In the genomic region with DNA sequence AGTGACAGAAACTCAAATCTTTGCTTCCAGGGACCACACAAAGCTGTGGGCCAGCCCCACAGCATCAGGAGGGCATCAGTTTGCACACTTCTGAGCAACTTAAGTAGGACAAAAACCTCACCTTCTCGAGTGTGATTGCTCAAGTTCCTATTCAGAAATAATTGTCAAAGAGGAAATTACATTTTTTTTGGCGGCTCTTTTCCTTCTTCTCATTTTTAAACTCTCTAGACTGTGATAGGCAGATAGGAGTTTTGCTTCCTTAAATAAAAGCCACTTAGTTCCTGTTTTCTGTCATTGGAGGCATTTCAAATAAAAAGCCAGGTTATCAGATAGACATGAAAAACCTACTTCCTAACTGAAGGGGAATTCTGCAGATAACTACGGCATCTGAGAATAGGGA, we compare ENCODE assay signal across 14 cellular contexts. TPM values are rescaled to one million over a fixed set of nuclear protein-coding genes. Genes with fewer than 3 reads are reported as not detected.
DNase-seq lines count a peak whose midpoint lies in the region; ATAC-seq and TF ChIP-seq lines count a peak whose summit lies in the region.
"Had no signal": no experiment of that assay in that cellular context is flagged by ENCODE, and none has a peak within 500 bp of the region (broad histone marks: within the 10 kb centered on the region; RNA-seq: fewer than 3 reads in every experiment).

No MANE protein-coding gene starts in this region.

- peak overlapping the region; percentile 5 for H3K4me3 Mint-ChIP-seq in T-helper 1 cell treated with Interleukin-12 subunit alpha and Interleukin-12 subunit beta and Interleukin-4 antibody, amounts not matched to agents 30 μg/mL and 1 μg/mL, for 36 hours
- peak overlapping the region; percentile 70 for H3K4me3 Mint-ChIP-seq in activated B cell treated with CpG ODN at 0.5 μM for 24 hours
- H3K4me3 Mint-ChIP-seq in naive thymus-derived CD4-positive, alpha-beta T cell = peak overlapping the region; percentile 12 to 77 (median 63)

- DNase-seq in T-helper 1 cell (no peak), MV-4-11 (lab: John Stamatoyannopoulos, UW) (peak; percentile 98), activated B cell treated with CpG ODN at 0.5 μM for 24 hours (no peak), NCI-H2196 treated with DMSO at 0.1 percent for 48 hours (lab: John Stamatoyannopoulos, UW; ENCODE audit: unreplicated experiment) (no peak), sigmoid colon (no peak)
- no peak for DNase-seq in naive thymus-derived CD4-positive, alpha-beta T cell
- DNase-seq: 8988T; GOT3; RPMI8226; stimulated activated CD8-positive, alpha-beta memory T cell treated with anti-CD3 and anti-CD28 coated beads, Interleukin-4, amount 100 ng/mL, for 48 hours had no signal

- POLR2A ChIA-PET in activated B cell treated with CpG ODN at 0.5 μM for 24 hours (lab: Charles Lee) = interaction anchor here (0.8 to 5.3 kb wide), 5 partner anchors 12 to 57 kb away, joined by 3 to 82 read pairs (median 11); partner anchors contain the start of gene TAGAP
- POLR2A ChIA-PET in naive thymus-derived CD4-positive, alpha-beta T cell (lab: Charles Lee) = interaction anchor here (0.6 to 4.9 kb wide), 5 partner anchors 8 to 22 kb away, joined by 3 to 41 read pairs (median 4); partner anchors contain the start of gene TAGAP

- H3K36me3 Mint-ChIP-seq in T-helper 1 cell treated with Interleukin-12 subunit alpha and Interleukin-12 subunit beta and Interleukin-4 antibody, amounts not matched to agents 30 μg/mL and 1 μg/mL, for 36 hours (ENCODE audit: low read depth) = peaks cover 2% of the 10 kb centered on the region
- H3K36me3 Mint-ChIP-seq in activated B cell treated with CpG ODN at 0.5 μM for 24 hours (ENCODE audit: low read depth) = no peaks in the 10 kb centered on the region
- H3K36me3 Mint-ChIP-seq in naive thymus-derived CD4-positive, alpha-beta T cell = peaks cover 0 to 3% (median 0%) of the 10 kb centered on the region in 5 donors

- peak overlapping the region; percentile 14 for H3K4me3 ChIP-seq in naive thymus-derived CD4-positive, alpha-beta T cell (ENCODE audit: low read length)
- H3K4me3 ChIP-seq in sigmoid colon = no peak overlapping the region
- no peak overlapping the region for H3K4me3 ChIP-seq in gastroesophageal sphincter

- no peak overlapping the region for H3K27ac Mint-ChIP-seq in T-helper 1 cell treated with Interleukin-12 subunit alpha and Interleukin-12 subunit beta and Interleukin-4 antibody, amounts not matched to agents 30 μg/mL and 1 μg/mL, for 36 hours
- peak overlapping the region; percentile 88 for H3K27ac Mint-ChIP-seq in activated B cell treated with CpG ODN at 0.5 μM for 24 hours
- H3K27ac Mint-ChIP-seq in naive thymus-derived CD4-positive, alpha-beta T cell = peak overlapping the region; percentile 6 to 91 (median 82)

- peaks cover 28 to 48% of the 10 kb centered on the region in 2 donors for H3K4me1 ChIP-seq in naive thymus-derived CD4-positive, alpha-beta T cell (ENCODE audit: control insufficient read depth in 2 of 2, insufficient read depth in 2 of 2, low read length in 2 of 2)
- H3K4me1 ChIP-seq in sigmoid colon (no peaks in the 10 kb centered on the region), gastroesophageal sphincter (no peaks in the 10 kb centered on the region)

- H3K4me1 Mint-ChIP-seq in T-helper 1 cell treated with Interleukin-12 subunit alpha and Interleukin-12 subunit beta and Interleukin-4 antibody, amounts not matched to agents 30 μg/mL and 1 μg/mL, for 36 hours (ENCODE audit: low read depth) = peaks cover 31% of the 10 kb centered on the region
- peaks cover 79% of the 10 kb centered on the region for H3K4me1 Mint-ChIP-seq in activated B cell treated with CpG ODN at 0.5 μM for 24 hours
- peaks cover 31 to 72% (median 52%) of the 10 kb centered on the region in 7 donors for H3K4me1 Mint-ChIP-seq in naive thymus-derived CD4-positive, alpha-beta T cell

- no peaks in the 10 kb centered on the region for H3K36me3 ChIP-seq in naive thymus-derived CD4-positive, alpha-beta T cell (ENCODE audit: control insufficient read depth in 2 of 3, insufficient read depth in 3 of 3, low read length in 3 of 3)
- no peaks in the 10 kb centered on the region for H3K36me3 ChIP-seq in sigmoid colon
- H3K36me3 ChIP-seq in gastroesophageal sphincter = no peaks in the 10 kb centered on the region

- H3K9me3 ChIP-seq in naive thymus-derived CD4-positive, alpha-beta T cell (ENCODE audit: control insufficient read depth in 2 of 3, low read length in 3 of 3) = no peaks in the 10 kb centered on the region
- no peaks in the 10 kb centered on the region for H3K9me3 ChIP-seq in sigmoid colon
- no peaks in the 10 kb centered on the region for H3K9me3 ChIP-seq in gastroesophageal sphincter

- TF ChIP-seq POLR2A in sigmoid colon (IDR thresholded peaks at IDR 0.05) (no peak), gastroesophageal sphincter (IDR thresholded peaks at IDR 0.05) (no peak)

- peak overlapping the region; percentile 55 for H3K27ac ChIP-seq in naive thymus-derived CD4-positive, alpha-beta T cell (ENCODE audit: low read depth, low read length)
- H3K27ac ChIP-seq in sigmoid colon = peak overlapping the region in 1 of 4 donors; percentile 23
- H3K27ac ChIP-seq in gastroesophageal sphincter = no peak overlapping the region
- H3K27ac ChIP-seq: epithelial cell of prostate had no signal

- 22 to 25% methylated on average over 3 of the region's 3 CpGs for WGBS in sigmoid colon, 2 donors
- 35 to 90% methylated on average over 2 to 3 of the region's 3 CpGs for WGBS in gastroesophageal sphincter (ENCODE audit: low coverage in 1 of 2), 2 donors

- TF ChIP-seq EP300 in sigmoid colon (IDR thresholded peaks at IDR 0.05) = no peak
- TF ChIP-seq EP300 in gastroesophageal sphincter (IDR thresholded peaks at IDR 0.05) = no peak

- no peaks in the 10 kb centered on the region for H3K27me3 Mint-ChIP-seq in T-helper 1 cell treated with Interleukin-12 subunit alpha and Interleukin-12 subunit beta and Interleukin-4 antibody, amounts not matched to agents 30 μg/mL and 1 μg/mL, for 36 hours (ENCODE audit: low read depth)
- H3K27me3 Mint-ChIP-seq in activated B cell treated with CpG ODN at 0.5 μM for 24 hours = no peaks in the 10 kb centered on the region
- H3K27me3 Mint-ChIP-seq in naive thymus-derived CD4-positive, alpha-beta T cell = no peaks in the 10 kb centered on the region

- TF ChIP-seq CTCF in activated B cell treated with CpG ODN at 0.5 μM for 24 hours (IDR thresholded peaks at IDR 0.05) (no peak), sigmoid colon (IDR thresholded peaks at IDR 0.05) (no peak), gastroesophageal sphincter (IDR thresholded peaks at IDR 0.05) (no peak)

- ATAC-seq in activated B cell treated with CpG ODN at 0.5 μM for 24 hours (ENCODE audit: low read depth) = peak; percentile 68
- ATAC-seq in naive thymus-derived CD4-positive, alpha-beta T cell = peak; percentile 70
- no peak for ATAC-seq in gastroesophageal sphincter

- CTCF ChIA-PET in activated B cell treated with CpG ODN at 0.5 μM for 24 hours (lab: Charles Lee) = interaction anchor here (1.2 kb wide), 1 partner anchor 15 kb away, joined by 4 read pairs; no protein-coding TSS in a partner anchor
- CTCF ChIA-PET in naive thymus-derived CD4-positive, alpha-beta T cell (lab: Charles Lee) = interaction anchor here (0.6 to 1.6 kb wide), 4 partner anchors 9 to 48 kb away, joined by 3 to 4 read pairs (median 4); partner anchors contain the start of gene TAGAP

- H3K27me3 ChIP-seq in naive thymus-derived CD4-positive, alpha-beta T cell (ENCODE audit: control insufficient read depth in 2 of 2, insufficient read depth in 2 of 2, low read length in 2 of 2) = no peaks in the 10 kb centered on the region
- H3K27me3 ChIP-seq in sigmoid colon (no peaks in the 10 kb centered on the region), gastroesophageal sphincter (peaks cover 38% of the 10 kb centered on the region)

- no peaks in the 10 kb centered on the region for H3K9me3 Mint-ChIP-seq in T-helper 1 cell treated with Interleukin-12 subunit alpha and Interleukin-12 subunit beta and Interleukin-4 antibody, amounts not matched to agents 30 μg/mL and 1 μg/mL, for 36 hours
- no peaks in the 10 kb centered on the region for H3K9me3 Mint-ChIP-seq in activated B cell treated with CpG ODN at 0.5 μM for 24 hours
- H3K9me3 Mint-ChIP-seq in naive thymus-derived CD4-positive, alpha-beta T cell = peaks cover 0 to 2% (median 0%) of the 10 kb centered on the region in 11 donors

- intact Hi-C loops in activated B cell treated with CpG ODN at 0.5 μM for 24 hours (cut with micrococcal nuclease) = loop anchor here (1.0 kb wide), 2 partner anchors 11 to 12 kb away; no protein-coding TSS in a partner anchor
- intact Hi-C loops in naive thymus-derived CD4-positive, alpha-beta T cell (cut with micrococcal nuclease) = loop anchor here in 1 of 2 donors (1.0 kb wide), 1 partner anchor 11 kb away; no protein-coding TSS in a partner anchor
- intact Hi-C loops in sigmoid colon (cut with DNase I) = no loop called here

RNA-seq across cellular contexts. Expression of gene TAGAP, which starts 11.2 kb away (rescaled TPM):
- total RNA-seq in activated B cell treated with CpG ODN at 0.5 μM for 24 hours = 129 TPM in 2 replicates
- total RNA-seq in naive thymus-derived CD4-positive, alpha-beta T cell = 100 to 1,000 TPM in 2 of 5 experiments, 10 to 100 TPM in 3; 53.5 to 222 (median 84.0) TPM
- 100 to 1,000 TPM; 151 to 210 TPM for polyA plus RNA-seq in naive thymus-derived CD4-positive, alpha-beta T cell
- 1 to 10 TPM; 1.2 to 1.8 (median 1.5) TPM for total RNA-seq in sigmoid colon
- 10 to 100 TPM in 1 of 3 donors, 1 to 10 TPM in 2; 1.2 to 13.6 (median 1.8) TPM for polyA plus RNA-seq in sigmoid colon
- 1 to 10 TPM; 1.0 to 4.3 (median 1.9) TPM for total RNA-seq in gastroesophageal sphincter
- polyA plus RNA-seq: neural cell had no signal

RNA-seq across cellular contexts. Expression of gene RSPH3, which starts 56.0 kb away (rescaled TPM):
- 1.9 and 2.4 TPM in 2 replicates for total RNA-seq in activated B cell treated with CpG ODN at 0.5 μM for 24 hours
- 1 to 10 TPM; 1.3 to 3.6 (median 2.7) TPM for total RNA-seq in naive thymus-derived CD4-positive, alpha-beta T cell
- 1 to 10 TPM; 2.1 to 2.4 TPM for polyA plus RNA-seq in naive thymus-derived CD4-positive, alpha-beta T cell
- 10 to 100 TPM in 2 of 4 donors, 1 to 10 TPM in 2; 8.1 to 13.6 (median 9.6) TPM for total RNA-seq in sigmoid colon
- polyA plus RNA-seq in sigmoid colon = 1 to 10 TPM; 6.0 to 7.2 (median 6.2) TPM
- 10 to 100 TPM in 3 of 4 donors, 1 to 10 TPM in 1; 6.7 to 23.1 (median 13.0) TPM for total RNA-seq in gastroesophageal sphincter

Comparison
In these comparisons a context has a peak if more than half of its experiments do, and no peak if none do; other contexts are left out.
1. H3K4me3 Mint-ChIP-seq: peak in every context shown above with its lines; median percentile 70 in activated B cell treated with CpG ODN at 0.5 μM for 24 hours; 63 in naive thymus-derived CD4-positive, alpha-beta T cell; 5 in T-helper 1 cell treated with Interleukin-12 subunit alpha and Interleukin-12 subunit beta and Interleukin-4 antibody, amounts not matched to agents 30 μg/mL and 1 μg/mL, for 36 hours.
2. RNA of gene TAGAP, which starts 11.2 kb away (total RNA-seq): 129 TPM in activated B cell treated with CpG ODN at 0.5 μM for 24 hours and 53.5 to 222 TPM in naive thymus-derived CD4-positive, alpha-beta T cell; 1.0 to 4.3 TPM in gastroesophageal sphincter and 1.2 to 1.8 TPM in sigmoid colon; every median in the first group is over 10 times any median in the second.